Comparison of ENCODE assay signal across 34 cellular contexts in the genomic region with DNA sequence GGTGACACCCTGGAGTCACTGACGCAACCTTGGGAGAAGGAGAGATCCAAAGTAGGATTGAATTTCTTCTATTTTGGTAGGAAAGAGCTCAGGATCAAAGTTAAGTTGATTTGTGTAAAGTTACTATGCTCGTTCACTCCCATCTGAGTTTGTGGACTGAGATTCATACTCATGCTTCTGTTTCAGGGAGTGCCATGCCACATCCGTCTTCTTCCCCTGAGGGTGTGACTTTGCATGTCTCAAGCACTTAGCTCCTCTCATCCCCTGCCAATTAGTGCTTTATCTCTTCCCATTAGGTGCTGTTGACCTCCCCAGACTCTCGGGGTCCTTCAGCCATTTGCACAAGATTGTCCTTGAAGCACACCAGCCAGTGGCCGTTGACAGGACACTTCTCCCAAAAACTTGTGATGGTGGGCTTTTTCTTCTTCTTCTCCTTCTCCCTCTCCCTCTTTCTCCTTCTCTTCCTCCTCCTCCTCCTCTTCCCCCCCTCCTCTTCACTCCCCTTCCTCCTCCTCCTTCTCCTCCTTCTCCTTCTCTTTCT.
"Had no signal": no experiment of that assay in that cellular context is flagged by ENCODE, and none has a peak within 500 bp of the region (broad histone marks: within the 10 kb centered on the region; RNA-seq: fewer than 3 reads in every experiment).

No MANE protein-coding gene starts in this region.

- FAIRE-seq: astrocyte, K562, TTC549 had no signal

- H3K4me1 Mint-ChIP-seq: activated naive CD4-positive, alpha-beta T cell treated with anti-CD3 and anti-CD28 coated beads, Interleukin-2, amount 50 U/mL, for 24 hours; activated naive CD8-positive, alpha-beta T cell treated with anti-CD3 and anti-CD28 coated beads, Interleukin-2, amount 10 ng/mL, durations not matched to agents 7 days and 5 days; activated T-helper 17 cell treated with anti-CD3 and anti-CD28 coated beads, Interleukin-2, amount 50 U/mL, for 72 hours had no signal

- H3K36me3 ChIP-seq: breast epithelium, SJCRH30, WERI-Rb-1 had no signal

- H3K27ac Mint-ChIP-seq: activated CD8-positive, alpha-beta T cell treated with anti-CD3 and anti-CD28 coated beads for 36 hours; activated naive CD4-positive, alpha-beta T cell treated with anti-CD3 and anti-CD28 coated beads, Interleukin-2, amount 50 U/mL, for 24 hours; activated naive CD8-positive, alpha-beta T cell treated with anti-CD3 and anti-CD28 coated beads, Interleukin-2, amount 10 ng/mL, durations not matched to agents 7 days and 5 days; activated T-cell treated with anti-CD3 and anti-CD28 coated beads, Interleukin-2, amount 50 U/mL, for 72 hours; activated T-helper 17 cell treated with anti-CD3 and anti-CD28 coated beads, Interleukin-2, amount 50 U/mL, for 72 hours; T-helper 1 cell treated with Interleukin-12 subunit alpha and Interleukin-12 subunit beta and Interleukin-4 antibody, amounts not matched to agents 30 μg/mL and 1 μg/mL, for 36 hours; T-helper 2 cell treated with Interferon-gamma antibody and Interleukin-4, amounts not matched to agents 5 μg/mL and 100 μg/mL, for 36 hours had no signal

- H3K9me3 Mint-ChIP-seq: T-helper 2 cell treated with Interferon-gamma antibody and Interleukin-4, amounts not matched to agents 5 μg/mL and 100 μg/mL, for 36 hours had no signal

- DNase-seq: activated CD4-positive, alpha-beta T cell treated with anti-CD3 and anti-CD28 coated beads for 1 hour; activated CD4-positive, alpha-beta T cell treated with anti-CD3 and anti-CD28 coated beads for 48 hours; activated CD4-positive, CD25-positive, alpha-beta regulatory T cell; activated CD8-positive, alpha-beta T cell treated with anti-CD3 and anti-CD28 coated beads for 36 hours; activated effector memory CD4-positive, alpha-beta T cell treated with anti-CD3 and anti-CD28 coated beads, Interleukin-2, amount 50 U/mL, for 16 hours; activated naive CD4-positive, alpha-beta T cell; activated naive CD8-positive, alpha-beta T cell treated with anti-CD3 and anti-CD28 coated beads, Interleukin-2, amount 10 ng/mL, durations not matched to agents 7 days and 5 days; activated T-cell treated with anti-CD3 and anti-CD28 coated beads, Interleukin-2, amount 50 U/mL, for 1 hour; activated T-cell treated with anti-CD3 and anti-CD28 coated beads, Interleukin-2, amount 50 U/mL, for 72 hours; amygdala; body of pancreas; caudate nucleus; cerebellar nuclear complex; IMR-90; NCI-H1105; NCI-H1417 treated with DMSO at 0.1 percent for 48 hours; NCI-H187 treated with DMSO at 0.1 percent for 48 hours; NCI-H2081; NCI-H226; NCI-H526; NCI-H748 treated with DMSO at 0.1 percent for 48 hours; NK-92 treated with Interleukin-12 subunit alpha and Interleukin-12 subunit beta, amount 100 ng/mL, for 24 hours; SHP77; SJCRH30; WERI-Rb-1 had no signal

- H3K36me3 Mint-ChIP-seq: activated naive CD4-positive, alpha-beta T cell treated with anti-CD3 and anti-CD28 coated beads, Interleukin-2, amount 50 U/mL, for 24 hours; activated naive CD8-positive, alpha-beta T cell treated with anti-CD3 and anti-CD28 coated beads, Interleukin-2, amount 10 ng/mL, durations not matched to agents 7 days and 5 days had no signal

- H3K27me3 ChIP-seq: body of pancreas, breast epithelium, SJCRH30 had no signal

- H3K27ac ChIP-seq: body of pancreas, breast epithelium, SJCRH30, SK-N-MC, WERI-Rb-1 had no signal

- H3K27me3 Mint-ChIP-seq: activated CD8-positive, alpha-beta T cell treated with anti-CD3 and anti-CD28 coated beads for 36 hours; activated naive CD4-positive, alpha-beta T cell treated with anti-CD3 and anti-CD28 coated beads, Interleukin-2, amount 50 U/mL, for 24 hours; activated naive CD8-positive, alpha-beta T cell treated with anti-CD3 and anti-CD28 coated beads, Interleukin-2, amount 10 ng/mL, durations not matched to agents 7 days and 5 days; activated T-helper 17 cell treated with anti-CD3 and anti-CD28 coated beads, Interleukin-2, amount 50 U/mL, for 72 hours had no signal

- H3K4me3 ChIP-seq: body of pancreas, breast epithelium, K562, SJCRH30, SK-N-MC had no signal

- H3K4me1 ChIP-seq: breast epithelium had no signal

- H3K4me3 Mint-ChIP-seq: activated CD8-positive, alpha-beta T cell treated with anti-CD3 and anti-CD28 coated beads for 36 hours; activated naive CD4-positive, alpha-beta T cell treated with anti-CD3 and anti-CD28 coated beads, Interleukin-2, amount 50 U/mL, for 24 hours; activated naive CD8-positive, alpha-beta T cell treated with anti-CD3 and anti-CD28 coated beads, Interleukin-2, amount 10 ng/mL, durations not matched to agents 7 days and 5 days; activated T-cell treated with anti-CD3 and anti-CD28 coated beads, Interleukin-2, amount 50 U/mL, for 72 hours; activated T-helper 17 cell treated with anti-CD3 and anti-CD28 coated beads, Interleukin-2, amount 50 U/mL, for 72 hours; T-helper 1 cell treated with Interleukin-12 subunit alpha and Interleukin-12 subunit beta and Interleukin-4 antibody, amounts not matched to agents 30 μg/mL and 1 μg/mL, for 36 hours; T-helper 2 cell treated with Interferon-gamma antibody and Interleukin-4, amounts not matched to agents 5 μg/mL and 100 μg/mL, for 36 hours had no signal

- H3K9me3 ChIP-seq: body of pancreas, breast epithelium had no signal
